ENCODE assay signal across 9 cellular contexts in the genomic region with DNA sequence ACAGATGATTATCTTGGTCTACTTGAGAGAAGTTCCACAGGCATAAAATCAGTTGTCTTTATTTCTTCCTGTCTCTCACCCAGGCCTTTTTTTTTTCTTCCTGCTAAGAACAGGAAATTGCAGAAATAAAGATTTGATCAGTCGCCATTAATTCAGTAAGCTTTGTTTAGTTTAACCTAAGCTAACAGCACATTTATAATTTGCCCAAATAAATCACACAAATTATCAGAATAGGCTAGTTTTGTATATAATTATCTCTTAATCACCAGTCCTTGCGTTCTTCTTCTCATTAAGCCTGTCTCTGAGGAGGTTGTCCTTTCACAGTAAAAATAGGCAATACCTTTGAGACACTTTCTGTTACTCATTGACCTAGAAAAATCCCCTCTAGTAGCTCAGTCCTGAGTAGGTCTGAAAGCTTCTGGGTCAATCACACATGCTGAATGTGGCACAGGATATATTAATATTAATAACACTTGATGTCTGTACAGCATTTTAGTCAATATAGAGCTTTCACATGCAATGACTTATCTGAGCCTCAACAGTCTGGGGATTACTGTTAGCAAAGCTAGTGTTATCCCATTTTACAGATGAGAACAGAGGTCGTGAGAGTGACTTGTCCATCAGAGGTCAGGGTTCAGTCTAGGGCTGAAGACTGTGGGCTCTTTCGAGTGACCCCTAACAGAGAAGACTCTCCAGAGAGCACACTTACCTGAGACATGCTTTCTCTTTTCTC. TPM values are rescaled to one million over a fixed set of nuclear protein-coding genes. Genes with fewer than 3 reads are reported as not detected.
DNase-seq lines count a peak whose midpoint lies in the region; ATAC-seq, FAIRE-seq and TF ChIP-seq lines count a peak whose summit lies in the region.
"Had no signal": no experiment of that assay in that cellular context is flagged by ENCODE, and none has a peak within 500 bp of the region (broad histone marks: within the 10 kb centered on the region; RNA-seq: fewer than 3 reads in every experiment).

No MANE protein-coding gene starts in this region.

- H3K27me3 ChIP-seq in colonic mucosa = no peaks in the 10 kb centered on the region
- no peaks in the 10 kb centered on the region for H3K27me3 ChIP-seq in breast epithelium

- intact Hi-C loops in colonic mucosa (cut with DNase I) (no loop called here), breast epithelium (cut with DNase I; ENCODE audit: low total_unique reads) (no loop called here)

- H3K4me1 ChIP-seq in colonic mucosa (no peaks in the 10 kb centered on the region), breast epithelium (no peaks in the 10 kb centered on the region)

- H3K9me3 ChIP-seq in colonic mucosa = no peaks in the 10 kb centered on the region
- no peaks in the 10 kb centered on the region for H3K9me3 ChIP-seq in breast epithelium

- TF ChIP-seq CTCF in colonic mucosa (IDR thresholded peaks at IDR 0.05) (no peak), breast epithelium (IDR thresholded peaks at IDR 0.05) (no peak)

- H3K4me3 ChIP-seq in colonic mucosa (no peak overlapping the region), breast epithelium (no peak overlapping the region)

- ATAC-seq in GM21390 (IDR thresholded peaks at IDR 0.05; ENCODE audit: unreplicated experiment) = peak; percentile 80
- ATAC-seq in HG03442 (IDR thresholded peaks at IDR 0.05; ENCODE audit: unreplicated experiment) = peak; percentile 88
- no peak for ATAC-seq in left lobe of liver

- peak; percentile 88 for FAIRE-seq in GM12892 (lab: Jason Lieb, UNC)

- TF ChIP-seq POLR2A in GM12892 (IDR thresholded peaks at IDR 0.05; ENCODE audit: low read depth, low read length) = no peak
- no peak for TF ChIP-seq POLR2A in breast epithelium (IDR thresholded peaks at IDR 0.05)

- no peak overlapping the region for H3K9ac ChIP-seq in colonic mucosa (ENCODE audit: low read depth in 2 of 2, low read length in 2 of 2)

- H3K36me3 ChIP-seq in colonic mucosa (no peaks in the 10 kb centered on the region), breast epithelium (no peaks in the 10 kb centered on the region)

- DNase-seq in GM12892 (ENCODE audit: insufficient read length) (no peak), colonic mucosa (no peak), left lobe of liver (ENCODE audit: low spot score) (no peak), NCI-H1092 (lab: John Stamatoyannopoulos, UW) (no peak), breast epithelium (ENCODE audit: low spot score in 2 of 2) (no peak), NCI-H187 treated with DMSO at 0.1 percent for 48 hours (lab: John Stamatoyannopoulos, UW) (no peak)
- DNase-seq: midbrain had no signal

- H3K27ac ChIP-seq in colonic mucosa = peak overlapping the region; percentile 47
- H3K27ac ChIP-seq in breast epithelium = peak overlapping the region in 1 of 2 donors; percentile 15

RNA-seq across cellular contexts. Expression of gene STK17B, which starts 11.2 kb away (rescaled TPM):
- polyA plus RNA-seq in GM12892 (2012; ENCODE audit: missing spikeins) = 43.1 TPM
- 10 to 100 TPM; 13.9 to 40.5 TPM for total RNA-seq in colonic mucosa
- 1.5 TPM for total RNA-seq in left lobe of liver
- 10 to 100 TPM; 51.7 to 85.8 (median 57.7) TPM for total RNA-seq in breast epithelium
